ENCODE assay signal across 19 cellular contexts in the genomic region with DNA sequence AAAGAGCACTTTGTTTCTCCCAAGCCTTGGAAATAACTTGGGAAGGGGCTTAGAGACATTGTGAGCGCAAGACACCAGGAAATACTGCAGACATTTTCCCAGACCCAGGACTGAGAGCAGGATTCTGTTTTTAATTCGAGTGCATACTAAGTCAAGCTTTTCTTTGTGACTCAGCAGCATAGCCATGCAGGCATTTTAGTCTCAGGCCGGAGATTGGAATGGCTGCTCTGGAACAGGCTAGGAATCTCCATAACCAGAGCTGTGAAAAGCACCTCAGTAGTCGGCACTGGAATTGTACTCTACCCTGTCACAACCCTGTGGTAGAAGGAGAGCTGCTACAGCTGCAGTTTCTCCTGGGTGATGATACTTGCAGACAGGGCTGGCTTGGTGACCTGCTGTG. TPM values are rescaled to one million over a fixed set of nuclear protein-coding genes. Genes with fewer than 3 reads are reported as not detected.
A peak's percentile ranks its signal among the peaks of the same experiment; 100 is the strongest.
DNase-seq lines count a peak whose midpoint lies in the region; ATAC-seq and TF ChIP-seq lines count a peak whose summit lies in the region.
"Had no signal": no experiment of that assay in that cellular context is flagged by ENCODE, and none has a peak within 500 bp of the region (broad histone marks: within the 10 kb centered on the region; RNA-seq: fewer than 3 reads in every experiment).

No MANE protein-coding gene starts in this region.

- H2AK5ac ChIP-seq in neuronal stem cell (ENCODE audit: low read depth, low read length): no peak overlapping the region

- no peaks in the 10 kb centered on the region for H3K36me3 ChIP-seq in neuronal stem cell (replicated peaks in 1 of 2; ENCODE audit: control insufficient read depth in 2 of 2, insufficient read depth in 2 of 2, low read length in 2 of 2)
- H3K36me3 ChIP-seq: HAP-1 had no signal

- no peak overlapping the region for H3K27ac ChIP-seq in neuronal stem cell (replicated peaks; ENCODE audit: low read length)
- no peak overlapping the region for H3K27ac ChIP-seq in CD4-positive, alpha-beta T cell (ENCODE audit: low read depth, low read length)

- H3K9me3 Mint-ChIP-seq in CD4-positive, alpha-beta T cell: peaks cover 16% of the 10 kb centered on the region
- H3K9me3 Mint-ChIP-seq: T-helper 1 cell treated with Interleukin-12 subunit alpha and Interleukin-12 subunit beta and Interleukin-4 antibody, amounts not matched to agents 30 μg/mL and 1 μg/mL, for 36 hours had no signal

- H3K4me1 ChIP-seq in neuronal stem cell (ENCODE audit: control insufficient read depth in 2 of 2, insufficient read depth in 1 of 2, low read depth in 1 of 2, low read length in 2 of 2): no peaks in the 10 kb centered on the region
- H3K4me1 ChIP-seq: HAP-1 had no signal

- no peak overlapping the region for H3K4me2 ChIP-seq in neuronal stem cell (ENCODE audit: insufficient read depth, low read length, poor library complexity, severe bottlenecking)

- no peaks in the 10 kb centered on the region for H3K4me1 Mint-ChIP-seq in CD4-positive, alpha-beta T cell (ENCODE audit: low read depth)
- H3K4me1 Mint-ChIP-seq: CD4-positive, CD25-positive, alpha-beta regulatory T cell had no signal

- no CpG with 5 or more reads among the region's 4 CpGs for WGBS in neuronal stem cell (ENCODE audit: extremely low coverage in 2 of 2, insufficient read length in 2 of 2, insufficient replicate concordance in 1 of 2), 2 donors

- H3K23ac ChIP-seq in neuronal stem cell (ENCODE audit: low read depth, low read length, poor library complexity): no peak overlapping the region

- no peak for ATAC-seq in HG03378 (IDR thresholded peaks at IDR 0.05; ENCODE audit: unreplicated experiment)
- ATAC-seq in CD4-positive, alpha-beta T cell (ENCODE audit: poor library complexity): no peak
- no peak for ATAC-seq in HG03457 (IDR thresholded peaks at IDR 0.05; ENCODE audit: unreplicated experiment)

- no peak overlapping the region for H2BK12ac ChIP-seq in neuronal stem cell (ENCODE audit: low read length)

- peaks cover 0 to 5% of the 10 kb centered on the region in 2 donors for H3K9me3 ChIP-seq in neuronal stem cell (replicated peaks in 1 of 2; ENCODE audit: control insufficient read depth in 2 of 2, insufficient read depth in 1 of 2, low read depth in 1 of 2, low read length in 2 of 2)
- no peaks in the 10 kb centered on the region for H3K9me3 ChIP-seq in CD4-positive, alpha-beta T cell (ENCODE audit: control insufficient read depth, low read length)
- H3K9me3 ChIP-seq: HAP-1 had no signal

- no peak for TF ChIP-seq CTCF in CD4-positive, alpha-beta T cell (IDR thresholded peaks at IDR 0.05)

- H3K27me3 ChIP-seq in neuronal stem cell (ENCODE audit: control insufficient read depth in 3 of 3, insufficient read depth in 3 of 3, low read depth in 1 of 3, low read length in 3 of 3): no peaks in the 10 kb centered on the region
- no peaks in the 10 kb centered on the region for H3K27me3 ChIP-seq in CD4-positive, alpha-beta T cell (ENCODE audit: control insufficient read depth, insufficient read depth, low read length)

- peak overlapping the region; percentile 7 for H2BK120ac ChIP-seq in neuronal stem cell (ENCODE audit: low read depth, low read length)

- no peak overlapping the region for H3K9ac ChIP-seq in neuronal stem cell (ENCODE audit: low read depth, low read length, poor library complexity)

- POLR2A ChIA-PET in CD4-positive, alpha-beta T cell (lab: Charles Lee): no interaction called here

- DNase-seq in GM03348 (ENCODE audit: low spot score) (peak; percentile 11), M059J (ENCODE audit: low read depth) (peak; percentile 6), dedifferentiated amniotic fluid mesenchymal stem cell (ENCODE audit: extremely low spot score) (peak; percentile 54), neuronal stem cell (ENCODE audit: low spot score) (no peak), NCI-H748 treated with DMSO at 0.1 percent for 48 hours (lab: John Stamatoyannopoulos, UW) (no peak)
- DNase-seq in CD4-positive, alpha-beta T cell: no peak
- DNase-seq: Calu3; CD4-positive, CD25-positive, alpha-beta regulatory T cell; GDM1; KBM-7; NCI-H1048; NCI-H146; NCI-H2081; NCI-H510A; SHP77 treated with DMSO at 0.1 percent for 48 hours had no signal

- no peak overlapping the region for H3K4me3 Mint-ChIP-seq in CD4-positive, alpha-beta T cell
- H3K4me3 Mint-ChIP-seq: CD4-positive, CD25-positive, alpha-beta regulatory T cell; T-helper 1 cell treated with Interleukin-12 subunit alpha and Interleukin-12 subunit beta and Interleukin-4 antibody, amounts not matched to agents 30 μg/mL and 1 μg/mL, for 36 hours had no signal

- no peak overlapping the region for H4K8ac ChIP-seq in neuronal stem cell (ENCODE audit: low read depth, low read length)

- H3K18ac ChIP-seq in neuronal stem cell (ENCODE audit: low read length): no peak overlapping the region

- H3K27ac Mint-ChIP-seq in CD4-positive, alpha-beta T cell: no peak overlapping the region
- H3K27ac Mint-ChIP-seq: CD4-positive, CD25-positive, alpha-beta regulatory T cell; T-helper 1 cell treated with Interleukin-12 subunit alpha and Interleukin-12 subunit beta and Interleukin-4 antibody, amounts not matched to agents 30 μg/mL and 1 μg/mL, for 36 hours had no signal

- H3K4ac ChIP-seq in neuronal stem cell (ENCODE audit: low read length): no peak overlapping the region

- intact Hi-C loops in CD4-positive, alpha-beta T cell (cut with DNase I, micrococcal nuclease): no loop called here

- CTCF ChIA-PET in CD4-positive, alpha-beta T cell (lab: Charles Lee): no interaction called here

- no peaks in the 10 kb centered on the region for H3K36me3 Mint-ChIP-seq in CD4-positive, alpha-beta T cell (ENCODE audit: low read depth)
- H3K36me3 Mint-ChIP-seq: CD4-positive, CD25-positive, alpha-beta regulatory T cell had no signal

- H3K4me3 ChIP-seq in neuronal stem cell (ENCODE audit: low read length in 2 of 2): no peak overlapping the region
- H3K4me3 ChIP-seq: HAP-1 had no signal

- no peaks in the 10 kb centered on the region for H3K79me1 ChIP-seq in neuronal stem cell (ENCODE audit: low read depth, low read length)

- no peak overlapping the region for H2BK5ac ChIP-seq in neuronal stem cell (ENCODE audit: low read length)

- H2AFZ ChIP-seq in neuronal stem cell (ENCODE audit: low read length): peak overlapping the region; percentile 5

- H2BK15ac ChIP-seq in neuronal stem cell (ENCODE audit: low read length): no peak overlapping the region

- H3K14ac ChIP-seq in neuronal stem cell (ENCODE audit: low read length): no peak overlapping the region

- H4K91ac ChIP-seq in neuronal stem cell (ENCODE audit: low read depth, low read length, poor library complexity): no peak overlapping the region

- H3K27me3 Mint-ChIP-seq in CD4-positive, alpha-beta T cell: no peaks in the 10 kb centered on the region
- H3K27me3 Mint-ChIP-seq: CD4-positive, CD25-positive, alpha-beta regulatory T cell had no signal

RNA-seq across cellular contexts. Expression of gene GARIN6, which starts 28.9 kb away (rescaled TPM):
- not detected in 2 replicates for total RNA-seq in M059J (2014; rRNA removed; shearing (Covaris generic))
- polyA plus RNA-seq in neuronal stem cell (2013, experiment 1 of 2): not detected
- polyA plus RNA-seq in neuronal stem cell (2013, experiment 2 of 2): not detected
- not detected for total RNA-seq in CD4-positive, alpha-beta T cell
- total RNA-seq: Calu3; CD4-positive, CD25-positive, alpha-beta regulatory T cell had no signal
- polyA plus RNA-seq: CD4-positive, CD25-positive, alpha-beta regulatory T cell had no signal

Comparison
In these comparisons a context has a peak if more than half of its experiments do, and no peak if none do; other contexts are left out.
1. DNase-seq: peak in GM03348 (single experiment), M059J (single experiment) and dedifferentiated amniotic fluid mesenchymal stem cell (single experiment); none in neuronal stem cell (single experiment), CD4-positive, alpha-beta T cell (0 of 10) and NCI-H748 treated with DMSO at 0.1 percent for 48 hours (single experiment).